ENCODE assay signal across 8 cellular contexts in genomic region chr14:50001146-50001998, GRCh38.
DNase-seq lines count a peak whose midpoint lies in the region; ATAC-seq and FAIRE-seq lines count a peak whose summit lies in the region.

No MANE protein-coding gene starts in this region.

- peak overlapping the region; percentile 98 for H3K27ac Mint-ChIP-seq in activated naive CD8-positive, alpha-beta T cell treated with anti-CD3 and anti-CD28 coated beads for 36 hours

- H3K27me3 ChIP-seq in SJSA1 (replicated peaks): no peaks in the 10 kb centered on the region

- peaks cover 2% of the 10 kb centered on the region for H3K36me3 Mint-ChIP-seq in activated naive CD8-positive, alpha-beta T cell treated with anti-CD3 and anti-CD28 coated beads for 36 hours

- H3K27ac ChIP-seq in SJSA1: peak overlapping the region; percentile 91

- DNase-seq in SJSA1 (ENCODE audit: low read depth in 1 of 2, low spot score in 2 of 2) (peak; percentile 64 to 71), iPS-NIHi11 (ENCODE audit: low spot score) (peak; percentile 58), frontal cortex (ENCODE audit: low spot score in 2 of 2) (no peak), hippocampal formation (lab: John Stamatoyannopoulos, UW) (no peak)
- DNase-seq in activated naive CD8-positive, alpha-beta T cell treated with anti-CD3 and anti-CD28 coated beads for 36 hours: peak; percentile 79
- peak; percentile 85 for DNase-seq in stimulated activated CD4-positive, alpha-beta T cell treated with anti-CD3 and anti-CD28 coated beads, Interleukin-1b, Interleukin-23, amount 100 ng/mL, for 48 hours

- no peaks in the 10 kb centered on the region; the same call in 1 of the 2 replicates for H3K36me3 ChIP-seq in SJSA1

- ATAC-seq in GM18502 (IDR thresholded peaks at IDR 0.05; ENCODE audit: poor library complexity, unreplicated experiment) (peak; percentile 15), HG03159 (IDR thresholded peaks at IDR 0.05; ENCODE audit: unreplicated experiment) (peak; percentile 31)

- peaks cover 53% of the 10 kb centered on the region for H3K4me1 Mint-ChIP-seq in activated naive CD8-positive, alpha-beta T cell treated with anti-CD3 and anti-CD28 coated beads for 36 hours

- no peaks in the 10 kb centered on the region for H3K27me3 Mint-ChIP-seq in activated naive CD8-positive, alpha-beta T cell treated with anti-CD3 and anti-CD28 coated beads for 36 hours

- no peaks in the 10 kb centered on the region for H3K9me3 ChIP-seq in SJSA1 (replicated peaks)

- peak overlapping the region; percentile 84 for H3K4me3 Mint-ChIP-seq in activated naive CD8-positive, alpha-beta T cell treated with anti-CD3 and anti-CD28 coated beads for 36 hours

- H3K9me3 Mint-ChIP-seq in activated naive CD8-positive, alpha-beta T cell treated with anti-CD3 and anti-CD28 coated beads for 36 hours: no peaks in the 10 kb centered on the region

- peaks cover 55% of the 10 kb centered on the region for H3K4me1 ChIP-seq in SJSA1 (replicated peaks)

- FAIRE-seq in frontal cortex (lab: Jason Lieb, UNC): no peak

- H3K4me3 ChIP-seq in SJSA1: no peak overlapping the region

Comparison
In these comparisons a context has a peak if more than half of its experiments do, and no peak if none do; other contexts are left out.
1. DNase-seq: peak in SJSA1 (2 of 2), activated naive CD8-positive, alpha-beta T cell treated with anti-CD3 and anti-CD28 coated beads for 36 hours (single experiment), iPS-NIHi11 (single experiment) and stimulated activated CD4-positive, alpha-beta T cell treated with anti-CD3 and anti-CD28 coated beads, Interleukin-1b, Interleukin-23, amount 100 ng/mL, for 48 hours (single experiment); none in frontal cortex (0 of 2) and hippocampal formation (0 of 2).